Comparison of ENCODE assay signal across 23 cellular contexts in the genomic region with DNA sequence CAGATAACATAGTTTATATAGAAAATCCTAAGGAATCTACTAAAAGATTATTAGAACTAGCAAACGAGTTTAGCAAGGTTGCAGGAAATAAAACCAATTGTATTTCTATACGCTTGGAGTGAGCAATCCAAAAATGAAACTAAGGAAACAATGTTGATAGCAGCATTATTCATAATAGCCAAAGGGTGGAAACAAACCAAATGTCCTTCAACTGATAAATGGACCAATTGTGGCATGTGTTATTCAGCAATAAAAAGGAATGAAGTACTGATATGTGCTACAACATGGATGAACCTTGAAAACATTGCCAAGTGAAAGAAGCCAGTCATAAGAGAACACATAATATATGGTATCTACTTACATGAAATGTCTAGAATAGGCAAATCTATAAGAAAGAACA.
DNase-seq lines count a peak whose midpoint lies in the region; ATAC-seq and TF ChIP-seq lines count a peak whose summit lies in the region.
"Had no signal": no experiment of that assay in that cellular context is flagged by ENCODE, and none has a peak within 500 bp of the region (broad histone marks: within the 10 kb centered on the region; RNA-seq: fewer than 3 reads in every experiment).

No MANE protein-coding gene starts in this region.

- peak overlapping the region; percentile 25 for H3K27ac Mint-ChIP-seq in nephron progenitor cell
- H3K27ac Mint-ChIP-seq: CD4-positive, CD25-positive, alpha-beta regulatory T cell; H9; HFFc6 had no signal

- H4K20me1 ChIP-seq in BLaER1 treated with 17β-estradiol and CSF1 and Interleukin-3, amounts not matched to agents 10 nM and 100 nM: peaks cover 0 to 24% (median 5%) of the 10 kb centered on the region in 11 experiments; a peak in 8 of 22 replicates

- peaks cover 30 to 75% (median 58%) of the 10 kb centered on the region in 11 experiments for H3K36me3 ChIP-seq in BLaER1 treated with 17β-estradiol and CSF1 and Interleukin-3, amounts not matched to agents 10 nM and 100 nM
- peaks cover 40% of the 10 kb centered on the region for H3K36me3 ChIP-seq in upper lobe of right lung

- no peak for ATAC-seq in upper lobe of right lung
- ATAC-seq: GM12878 had no signal

- peaks cover 50% of the 10 kb centered on the region for H3K4me1 Mint-ChIP-seq in nephron progenitor cell

- H3K27me3 Mint-ChIP-seq in nephron progenitor cell (ENCODE audit: low read depth, poor library complexity): no peaks in the 10 kb centered on the region
- H3K27me3 Mint-ChIP-seq: CD4-positive, CD25-positive, alpha-beta regulatory T cell had no signal

- H3K36me3 Mint-ChIP-seq in nephron progenitor cell (ENCODE audit: low read depth): peaks cover 15% of the 10 kb centered on the region

- no peak for TF ChIP-seq CTCF in fibroblast of the aortic adventitia (IDR thresholded peaks at IDR 0.05; ENCODE audit: insufficient read depth, low read length)
- TF ChIP-seq CTCF in nephron progenitor cell (IDR thresholded peaks at IDR 0.05): no peak
- no peak for TF ChIP-seq CTCF in upper lobe of right lung (IDR thresholded peaks at IDR 0.05)

- H3K4me3 ChIP-seq in BLaER1 treated with 17β-estradiol and CSF1 and Interleukin-3, amounts not matched to agents 10 nM and 100 nM: no peak overlapping the region
- H3K4me3 ChIP-seq in fibroblast of the aortic adventitia (ENCODE audit: low read depth, low read length) (no peak overlapping the region), upper lobe of right lung (no peak overlapping the region)
- H3K4me3 ChIP-seq: GM12878, MG63 had no signal

- H3K4me3 Mint-ChIP-seq in nephron progenitor cell: no peak overlapping the region
- H3K4me3 Mint-ChIP-seq: CD4-positive, CD25-positive, alpha-beta regulatory T cell; H9; HFFc6 had no signal

- H3K4me1 ChIP-seq in BLaER1 treated with 17β-estradiol and CSF1 and Interleukin-3, amounts not matched to agents 10 nM and 100 nM: peaks cover 38 to 71% (median 66%) of the 10 kb centered on the region in 10 experiments
- no peaks in the 10 kb centered on the region for H3K4me1 ChIP-seq in upper lobe of right lung

- H3K4me2 ChIP-seq in BLaER1 treated with 17β-estradiol and CSF1 and Interleukin-3, amounts not matched to agents 10 nM and 100 nM: peak overlapping the region in 9 of 11 experiments; percentile 1 to 36 (median 11); a peak in 10 of 22 replicates

- H3K27me3 ChIP-seq in BLaER1 treated with 17β-estradiol and CSF1 and Interleukin-3, amounts not matched to agents 10 nM and 100 nM: no peaks in the 10 kb centered on the region
- no peaks in the 10 kb centered on the region for H3K27me3 ChIP-seq in upper lobe of right lung
- H3K27me3 ChIP-seq: MG63 had no signal

- DNase-seq in amniotic epithelial cell (ENCODE audit: low read depth) (peak; percentile 23), fibroblast of the aortic adventitia (ENCODE audit: low read depth) (peak; percentile 19), nephron progenitor cell (no peak), cardiac septum (ENCODE audit: low spot score) (no peak), upper lobe of right lung (no peak), H4 (ENCODE audit: low spot score) (no peak)
- DNase-seq in activated CD8-positive, alpha-beta memory T cell treated with anti-CD3 and anti-CD28 coated beads for 24 hours: no peak
- DNase-seq: CD4-positive, CD25-positive, alpha-beta regulatory T cell; COR-L47; DMS 273 treated with DMSO at 0.1 percent for 48 hours; DMS79 treated with DMSO at 0.1 percent for 48 hours; H9; HFFc6; Kasumi-1; MG63; NCI-H1417; NCI-H187; NCI-H446; NCI-H526 treated with DMSO at 0.1 percent for 48 hours; RPMI8226; SHP77 had no signal

- no peak overlapping the region for H3K9ac ChIP-seq in BLaER1 treated with 17β-estradiol and CSF1 and Interleukin-3, amounts not matched to agents 10 nM and 100 nM

- intact Hi-C loops in cardiac septum (cut with DNase I) (no loop called here), upper lobe of right lung (cut with DNase I) (no loop called here)

- H3K27ac ChIP-seq in BLaER1 treated with 17β-estradiol and CSF1 and Interleukin-3, amounts not matched to agents 10 nM and 100 nM: no peak overlapping the region
- H3K27ac ChIP-seq in upper lobe of right lung: no peak overlapping the region

- H3K9me3 Mint-ChIP-seq in nephron progenitor cell: no peaks in the 10 kb centered on the region
- H3K9me3 Mint-ChIP-seq: H9, HFFc6 had no signal

- H3K9me3 ChIP-seq in BLaER1 treated with 17β-estradiol and CSF1 and Interleukin-3, amounts not matched to agents 10 nM and 100 nM (replicated peaks in 1 of 11): no peaks in the 10 kb centered on the region
- H3K9me3 ChIP-seq in upper lobe of right lung: no peaks in the 10 kb centered on the region
- H3K9me3 ChIP-seq: MG63 had no signal

Comparison
In these comparisons a context has a peak if more than half of its experiments do, and no peak if none do; other contexts are left out.
1. DNase-seq: peak in amniotic epithelial cell (single experiment) and fibroblast of the aortic adventitia (single experiment); none in nephron progenitor cell (single experiment), cardiac septum (single experiment), activated CD8-positive, alpha-beta memory T cell treated with anti-CD3 and anti-CD28 coated beads for 24 hours (single experiment), upper lobe of right lung (single experiment) and H4 (single experiment).